ENCODE assay signal across 12 cellular contexts in the genomic region with DNA sequence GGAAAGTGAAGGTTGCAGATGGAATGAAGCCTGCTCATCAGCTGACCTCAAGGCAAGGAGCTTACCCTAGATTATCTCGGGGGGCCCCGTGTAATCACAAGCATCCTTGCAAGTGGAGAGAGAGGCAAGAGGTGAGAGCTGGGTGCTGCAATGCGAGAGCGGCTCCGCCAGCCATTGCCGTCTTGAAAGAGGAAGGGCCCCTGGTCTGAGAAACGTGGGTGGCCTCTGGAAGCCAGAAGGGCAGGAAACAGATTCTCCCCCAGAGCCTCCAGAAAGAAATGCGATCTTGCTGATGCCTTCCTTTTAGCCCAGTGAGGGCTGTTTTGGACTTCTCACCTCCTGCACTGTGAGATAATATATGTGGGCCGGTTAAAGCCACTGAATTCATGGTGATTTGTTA.
A peak's percentile ranks its signal among the peaks of the same experiment; 100 is the strongest.
DNase-seq lines count a peak whose midpoint lies in the region; ATAC-seq and TF ChIP-seq lines count a peak whose summit lies in the region.
"Had no signal": no experiment of that assay in that cellular context is flagged by ENCODE, and none has a peak within 500 bp of the region (broad histone marks: within the 10 kb centered on the region; RNA-seq: fewer than 3 reads in every experiment).

No MANE protein-coding gene starts in this region.

- H3K27me3 Mint-ChIP-seq in osteocyte (ENCODE audit: unreplicated experiment), result no peaks in the 10 kb centered on the region

- WGBS in esophagus muscularis mucosa, result 72% methylated on average over 9 of the region's 9 CpGs

- H3K27ac Mint-ChIP-seq in osteocyte (ENCODE audit: unreplicated experiment), result peak overlapping the region; percentile 77
- H3K27ac Mint-ChIP-seq: activated CD8-positive, alpha-beta T cell treated with anti-CD3 and anti-CD28 coated beads for 36 hours; CD8-positive, alpha-beta T cell had no signal

- no peaks in the 10 kb centered on the region for H3K9me3 Mint-ChIP-seq in osteocyte (ENCODE audit: unreplicated experiment)
- H3K9me3 Mint-ChIP-seq: activated CD8-positive, alpha-beta T cell treated with anti-CD3 and anti-CD28 coated beads for 36 hours; CD8-positive, alpha-beta T cell had no signal

- H3K4me1 Mint-ChIP-seq in osteocyte (ENCODE audit: unreplicated experiment), result peaks cover 61% of the 10 kb centered on the region

- intact Hi-C loops in esophagus muscularis mucosa (cut with DNase I), result no loop called here

- DNase-seq in GDM1 (lab: John Stamatoyannopoulos, UW) (peak; percentile 80), SJSA1 (ENCODE audit: low read depth in 1 of 2, low spot score in 2 of 2) (peak in 1 of 2 experiments; percentile 60), esophagus muscularis mucosa (ENCODE audit: extremely low spot score) (peak; percentile 90), osteocyte (ENCODE audit: extremely low spot score, unreplicated experiment) (peak; percentile 71), OCI-M2 (lab: John Stamatoyannopoulos, UW; ENCODE audit: unreplicated experiment) (no peak), NCI-H2081 treated with DMSO at 0.1 percent for 48 hours (lab: John Stamatoyannopoulos, UW) (no peak)
- DNase-seq: activated CD8-positive, alpha-beta T cell treated with anti-CD3 and anti-CD28 coated beads for 36 hours; NCI-H526 had no signal

- peak overlapping the region; percentile 83 for H3K27ac ChIP-seq in SJSA1
- H3K27ac ChIP-seq in esophagus muscularis mucosa (replicated peaks in 1 of 4), result no peak overlapping the region
- H3K27ac ChIP-seq: hepatocyte had no signal

- no peak overlapping the region for H3K4me3 ChIP-seq in SJSA1
- no peak overlapping the region for H3K4me3 ChIP-seq in esophagus muscularis mucosa
- H3K4me3 ChIP-seq: hepatocyte had no signal

- peak overlapping the region; percentile 41 for H3K4me3 Mint-ChIP-seq in osteocyte (ENCODE audit: unreplicated experiment)
- H3K4me3 Mint-ChIP-seq: activated CD8-positive, alpha-beta T cell treated with anti-CD3 and anti-CD28 coated beads for 36 hours; CD8-positive, alpha-beta T cell had no signal

- ATAC-seq in HG02571 (IDR thresholded peaks at IDR 0.05; ENCODE audit: unreplicated experiment) (no peak), GM18511 (IDR thresholded peaks at IDR 0.05; ENCODE audit: unreplicated experiment) (no peak)
- ATAC-seq: activated CD8-positive, alpha-beta T cell treated with anti-CD3 and anti-CD28 coated beads for 36 hours; CD8-positive, alpha-beta T cell had no signal

- H3K27me3 ChIP-seq in SJSA1 (replicated peaks), result no peaks in the 10 kb centered on the region
- no peaks in the 10 kb centered on the region for H3K27me3 ChIP-seq in esophagus muscularis mucosa
- H3K27me3 ChIP-seq: hepatocyte had no signal

- TF ChIP-seq EP300 in esophagus muscularis mucosa (IDR thresholded peaks at IDR 0.05), result no peak

- H3K4me1 ChIP-seq in SJSA1 (replicated peaks) (peaks cover 64% of the 10 kb centered on the region), esophagus muscularis mucosa (no peaks in the 10 kb centered on the region)

- H3K36me3 ChIP-seq in SJSA1, result no peaks in the 10 kb centered on the region
- no peaks in the 10 kb centered on the region for H3K36me3 ChIP-seq in esophagus muscularis mucosa

- H3K36me3 Mint-ChIP-seq in osteocyte (ENCODE audit: unreplicated experiment), result no peaks in the 10 kb centered on the region
- H3K36me3 Mint-ChIP-seq: CD8-positive, alpha-beta T cell had no signal

- TF ChIP-seq POLR2A in esophagus muscularis mucosa (IDR thresholded peaks at IDR 0.05; ENCODE audit: low read depth), result no peak

- H3K9me3 ChIP-seq in SJSA1 (replicated peaks) (no peaks in the 10 kb centered on the region), esophagus muscularis mucosa (no peaks in the 10 kb centered on the region)

- TF ChIP-seq CTCF in esophagus muscularis mucosa (IDR thresholded peaks at IDR 0.05) (no peak), osteocyte (IDR thresholded peaks at IDR 0.05) (no peak)

Comparison
In these comparisons a context has a peak if more than half of its experiments do, and no peak if none do; other contexts are left out.
1. DNase-seq: peak in GDM1 (single experiment), esophagus muscularis mucosa (single experiment) and osteocyte (single experiment); none in OCI-M2 (single experiment) and NCI-H2081 treated with DMSO at 0.1 percent for 48 hours (single experiment).